Comparison of ENCODE assay signal across 1 cellular context in genomic region chr2:65411056-65411795, GRCh38.
TF ChIP-seq lines count a peak whose summit lies in the region.

No MANE protein-coding gene starts in this region.

TF ChIP-seq in WTC11, 78 proteins besides CTCF, POLR2A, EP300 and RAD21 (continued from another document):
- TF ChIP-seq MLX (CRISPR knock-in tag; IDR thresholded peaks at IDR 0.05) (no peak), TEAD1 (CRISPR knock-in tag; IDR thresholded peaks at IDR 0.05) (no peak), E2F4 (CRISPR knock-in tag; IDR thresholded peaks at IDR 0.05; ENCODE audit: borderline replicate concordance, low read depth) (no peak), JUN (CRISPR knock-in tag; IDR thresholded peaks at IDR 0.05) (no peak), TCF7 (CRISPR knock-in tag; IDR thresholded peaks at IDR 0.05; ENCODE audit: low read depth) (no peak), AFF4 (CRISPR knock-in tag; IDR thresholded peaks at IDR 0.05; ENCODE audit: borderline replicate concordance) (no peak), ATF6 (CRISPR knock-in tag; IDR thresholded peaks at IDR 0.05) (no peak), RORB (CRISPR knock-in tag; IDR thresholded peaks at IDR 0.05) (no peak), USF2 (CRISPR knock-in tag; IDR thresholded peaks at IDR 0.05) (no peak), ATF1 (CRISPR knock-in tag; IDR thresholded peaks at IDR 0.05) (no peak)
